19 cellular contexts compared by ENCODE assay signal in genomic region chr5:14353661-14354474, GRCh38.
A peak's percentile ranks its signal among the peaks of the same experiment; 100 is the strongest.
DNase-seq lines count a peak whose midpoint lies in the region; ATAC-seq, FAIRE-seq and TF ChIP-seq lines count a peak whose summit lies in the region.
"Had no signal": no experiment of that assay in that cellular context is flagged by ENCODE, and none has a peak within 500 bp of the region (broad histone marks: within the 10 kb centered on the region; RNA-seq: fewer than 3 reads in every experiment).

No MANE protein-coding gene starts in this region.

- H3K36me3 ChIP-seq in mesodermal cell (ENCODE audit: control insufficient read depth, insufficient read depth, low read length) (peaks cover 67% of the 10 kb centered on the region), small intestine (ENCODE audit: control insufficient read depth in 2 of 2, insufficient read depth in 2 of 2, low read length in 2 of 2) (peaks cover 0 to 5% of the 10 kb centered on the region in 2 donors)

- H3K9me3 Mint-ChIP-seq in HFFc6: no peaks in the 10 kb centered on the region; the same call in 1 of the 2 replicates
- H3K9me3 Mint-ChIP-seq in WTC11: peaks cover 4% of the 10 kb centered on the region
- H3K9me3 Mint-ChIP-seq in chondrocyte (ENCODE audit: low read depth): no peaks in the 10 kb centered on the region
- H3K9me3 Mint-ChIP-seq: IgD-negative memory B cell had no signal

- no peak for TF ChIP-seq POLR2A in GM12891 (IDR thresholded peaks at IDR 0.05; ENCODE audit: low read depth, low read length)

- H3K4me3 Mint-ChIP-seq in HFFc6: peak overlapping the region; percentile 24; the same call in 1 of the 2 replicates
- H3K4me3 Mint-ChIP-seq in WTC11: no peak overlapping the region
- no peak overlapping the region for H3K4me3 Mint-ChIP-seq in chondrocyte (ENCODE audit: unreplicated experiment)
- H3K4me3 Mint-ChIP-seq: IgD-negative memory B cell had no signal

- H3K27me3 Mint-ChIP-seq in HFFc6 (ENCODE audit: insufficient read depth) (peaks cover 29% of the 10 kb centered on the region), WTC11 (ENCODE audit: low read depth) (no peaks in the 10 kb centered on the region), chondrocyte (ENCODE audit: low read depth) (no peaks in the 10 kb centered on the region)
- H3K27me3 Mint-ChIP-seq: IgD-negative memory B cell had no signal

- TF ChIP-seq CTCF in HFFc6 (IDR thresholded peaks at IDR 0.05): no peak
- TF ChIP-seq CTCF in WTC11 (IDR thresholded peaks at IDR 0.05): no peak
- peak; percentile 22 for TF ChIP-seq CTCF in chondrocyte (IDR thresholded peaks at IDR 0.05)

- ATAC-seq in WTC11: no peak
- no peak for ATAC-seq in HG03439 (IDR thresholded peaks at IDR 0.05; ENCODE audit: unreplicated experiment)
- ATAC-seq: GM12878 had no signal

- peaks cover 10% of the 10 kb centered on the region for H3K4me1 ChIP-seq in mesodermal cell (ENCODE audit: control insufficient read depth, insufficient read depth, low read length, poor library complexity, severe bottlenecking)
- H3K4me1 ChIP-seq in small intestine (ENCODE audit: control insufficient read depth in 2 of 2, insufficient read depth in 1 of 2, low read depth in 1 of 2, low read length in 1 of 2): no peaks in the 10 kb centered on the region

- H3K4me3 ChIP-seq in mesodermal cell (ENCODE audit: extremely low read depth, insufficient read depth, low read length, poor library complexity, severe bottlenecking): no peak overlapping the region
- H3K4me3 ChIP-seq in small intestine (ENCODE audit: low read depth in 1 of 2, low read length in 2 of 2): no peak overlapping the region
- H3K4me3 ChIP-seq: GM12878 had no signal

- peaks cover 38% of the 10 kb centered on the region for H3K4me1 Mint-ChIP-seq in HFFc6 (ENCODE audit: low read depth)
- peaks cover 45% of the 10 kb centered on the region for H3K4me1 Mint-ChIP-seq in WTC11
- peaks cover 62% of the 10 kb centered on the region for H3K4me1 Mint-ChIP-seq in chondrocyte (ENCODE audit: low read depth)

- FAIRE-seq in GM12891 (lab: Jason Lieb, UNC) (no peak), small intestine (lab: Jason Lieb, UNC) (no peak)
- FAIRE-seq: GM12878, GM18507 had no signal

- H3K9me3 ChIP-seq in mesodermal cell (ENCODE audit: control insufficient read depth, low read length): no peaks in the 10 kb centered on the region
- no peaks in the 10 kb centered on the region for H3K9me3 ChIP-seq in small intestine (ENCODE audit: control insufficient read depth, low read depth)

- H3K27ac Mint-ChIP-seq in HFFc6 (peak overlapping the region; percentile 49; the same call in 1 of the 2 replicates), WTC11 (peak overlapping the region; percentile 59; the same call in 1 of the 2 replicates), chondrocyte (ENCODE audit: unreplicated experiment) (peak overlapping the region; percentile 90)
- H3K27ac Mint-ChIP-seq: IgD-negative memory B cell had no signal

- CTCF ChIA-PET in WTC11 (lab: Charles Lee): interaction anchor here (0.9 to 2.1 kb wide), 5 partner anchors 11 to 295 kb away, joined by 3 to 9 read pairs (median 3); no protein-coding TSS in a partner anchor

- DNase-seq in HFFc6 (no peak), WTC11 (ENCODE audit: low spot score) (no peak), chondrocyte (ENCODE audit: low spot score) (no peak), GM12891 (ENCODE audit: insufficient read length, low spot score) (no peak), NCI-H524 treated with DMSO at 0.1 percent for 48 hours (lab: John Stamatoyannopoulos, UW) (no peak), small intestine (no peak)
- DNase-seq: DMS 273 treated with DMSO at 0.1 percent for 48 hours, GDM1, GOT3, NCI-H187 treated with DMSO at 0.1 percent for 48 hours, NCI-H345, NCI-H526 treated with DMSO at 0.1 percent for 48 hours had no signal

- H3K27ac ChIP-seq in mesodermal cell (ENCODE audit: low read depth, low read length, severe bottlenecking) (peak overlapping the region; percentile 2), small intestine (ENCODE audit: low read depth in 1 of 2, low read length in 1 of 2) (no peak overlapping the region)
- H3K27ac ChIP-seq: C4-2B, RWPE1 had no signal

- WGBS in mesodermal cell (ENCODE audit: insufficient coverage in 2 of 2), 2 experiments: 94 to 100% methylated on average over 4 to 9 of the region's 12 CpGs
- 86 to 90% (median 90%) methylated on average over 12 of the region's 12 CpGs for WGBS in small intestine, 3 donors

- POLR2A ChIA-PET in WTC11 (lab: Charles Lee): no interaction called here

- no peaks in the 10 kb centered on the region for H3K27me3 ChIP-seq in small intestine (ENCODE audit: control insufficient read depth in 2 of 2, insufficient read depth in 2 of 2, low read length in 2 of 2)

- H3K36me3 Mint-ChIP-seq in HFFc6 (ENCODE audit: low read depth) (peaks cover 51% of the 10 kb centered on the region), WTC11 (peaks cover 5% of the 10 kb centered on the region), chondrocyte (ENCODE audit: low read depth) (peaks cover 6% of the 10 kb centered on the region)

TF ChIP-seq in WTC11, 78 proteins besides CTCF, POLR2A, EP300 and RAD21 (continues in another document):
- TF ChIP-seq ZNF281 (CRISPR knock-in tag; IDR thresholded peaks at IDR 0.05) (no peak), IRF1 (CRISPR knock-in tag; IDR thresholded peaks at IDR 0.05) (no peak), ZNF263 (CRISPR knock-in tag; IDR thresholded peaks at IDR 0.05; ENCODE audit: low read depth) (no peak)

TF ChIP-seq in GM12891, 5 proteins besides CTCF, POLR2A, EP300 and RAD21:
- TF ChIP-seq TAF1 (IDR thresholded peaks at IDR 0.05; ENCODE audit: low read depth, low read length) (no peak), POU2F2 (IDR thresholded peaks at IDR 0.05; ENCODE audit: low read depth, low read length) (no peak), SPI1 (IDR thresholded peaks at IDR 0.05; ENCODE audit: low read depth, low read length) (no peak), PAX5 (IDR thresholded peaks at IDR 0.05; ENCODE audit: insufficient read depth, low read length, severe bottlenecking) (no peak), POLR2AphosphoS5 (IDR thresholded peaks at IDR 0.05; ENCODE audit: low read depth, low read length) (no peak)
